Comparison of ENCODE assay signal across 13 cellular contexts in the genomic region with DNA sequence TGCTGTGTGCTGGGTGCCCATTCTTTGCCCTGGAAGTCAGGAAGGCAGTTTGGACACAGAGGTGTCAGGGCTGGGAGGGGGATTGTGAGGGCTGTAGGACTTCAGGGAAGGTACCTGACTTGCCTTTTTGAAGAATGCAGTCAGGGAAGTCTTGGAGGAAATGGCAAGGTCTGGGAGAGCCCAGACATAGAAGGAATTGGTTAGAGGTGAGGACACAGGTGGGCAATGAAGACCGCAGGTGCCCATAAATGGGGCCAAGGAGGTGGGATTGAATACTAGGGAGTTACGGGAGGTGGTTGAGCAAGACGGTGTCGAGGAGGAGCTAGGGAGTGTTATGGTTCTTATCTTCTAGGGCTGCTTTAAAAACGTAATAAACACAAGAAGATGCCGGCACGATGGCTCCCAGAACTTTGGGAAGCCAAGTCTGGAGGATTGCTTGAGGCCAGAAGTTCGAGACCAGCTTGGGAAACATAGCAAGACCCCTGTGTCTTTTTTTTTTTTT. TPM values are rescaled to one million over a fixed set of nuclear protein-coding genes. Genes with fewer than 3 reads are reported as not detected.
DNase-seq lines count a peak whose midpoint lies in the region; ATAC-seq and TF ChIP-seq lines count a peak whose summit lies in the region.
"Had no signal": no experiment of that assay in that cellular context is flagged by ENCODE, and none has a peak within 500 bp of the region (broad histone marks: within the 10 kb centered on the region; RNA-seq: fewer than 3 reads in every experiment).

No MANE protein-coding gene starts in this region.

- no peak overlapping the region for H3K4me3 ChIP-seq in Loucy (ENCODE audit: low read length, poor library complexity, severe bottlenecking)
- no peak overlapping the region for H3K4me3 ChIP-seq in osteoblast (ENCODE audit: insufficient read depth, low read length)
- H3K4me3 ChIP-seq: heart right ventricle had no signal

- H4K20me1 ChIP-seq in Loucy (ENCODE audit: insufficient read depth, low read length, poor library complexity, severe bottlenecking): peaks cover 29% of the 10 kb centered on the region
- peaks cover 26% of the 10 kb centered on the region for H4K20me1 ChIP-seq in osteoblast (ENCODE audit: insufficient read depth, low read length)

- H3K4me1 Mint-ChIP-seq in T-helper 1 cell treated with Interleukin-12 subunit alpha and Interleukin-12 subunit beta and Interleukin-4 antibody, amounts not matched to agents 30 μg/mL and 1 μg/mL, for 36 hours (ENCODE audit: low read depth): peaks cover 45% of the 10 kb centered on the region
- peaks cover 68% of the 10 kb centered on the region for H3K4me1 Mint-ChIP-seq in brain

- TF ChIP-seq CTCF in Loucy (conservative IDR thresholded peaks at IDR 0.05; ENCODE audit: low read length) (no peak), brain (conservative IDR thresholded peaks at IDR 0.05) (no peak), osteoblast (IDR thresholded peaks at IDR 0.05; ENCODE audit: extremely low read depth, low read depth, low read length) (no peak)

- H3K36me3 Mint-ChIP-seq in T-helper 1 cell treated with Interleukin-12 subunit alpha and Interleukin-12 subunit beta and Interleukin-4 antibody, amounts not matched to agents 30 μg/mL and 1 μg/mL, for 36 hours (ENCODE audit: low read depth): peaks cover 4% of the 10 kb centered on the region
- no peaks in the 10 kb centered on the region for H3K36me3 Mint-ChIP-seq in brain

- H3K4me3 Mint-ChIP-seq in T-helper 1 cell treated with Interleukin-12 subunit alpha and Interleukin-12 subunit beta and Interleukin-4 antibody, amounts not matched to agents 30 μg/mL and 1 μg/mL, for 36 hours: peak overlapping the region; percentile 71
- H3K4me3 Mint-ChIP-seq in brain: peak overlapping the region; percentile 71 to 95 (median 93)

- H3K36me3 ChIP-seq in Loucy (ENCODE audit: insufficient read depth, low read length): no peaks in the 10 kb centered on the region
- H3K36me3 ChIP-seq in osteoblast (ENCODE audit: insufficient read depth, low read length): peaks cover 9% of the 10 kb centered on the region

- no peak overlapping the region for H3K27ac ChIP-seq in osteoblast (ENCODE audit: low read depth, low read length)

- H3K9me3 ChIP-seq in Loucy (ENCODE audit: insufficient read depth, low read depth, low read length): no peaks in the 10 kb centered on the region
- H3K9me3 ChIP-seq in osteoblast (ENCODE audit: low read depth, low read length): no peaks in the 10 kb centered on the region
- H3K9me3 ChIP-seq: heart right ventricle had no signal

- H3K79me2 ChIP-seq in Loucy (ENCODE audit: insufficient read depth, low read length) (peaks cover 56% of the 10 kb centered on the region), osteoblast (ENCODE audit: insufficient read depth, low read length) (peaks cover 46% of the 10 kb centered on the region)

- no peaks in the 10 kb centered on the region for H3K9me3 Mint-ChIP-seq in T-helper 1 cell treated with Interleukin-12 subunit alpha and Interleukin-12 subunit beta and Interleukin-4 antibody, amounts not matched to agents 30 μg/mL and 1 μg/mL, for 36 hours
- H3K9me3 Mint-ChIP-seq in brain: no peaks in the 10 kb centered on the region

- H3F3A ChIP-seq in Loucy (ENCODE audit: low read depth): peaks cover 9% of the 10 kb centered on the region; the same call in 1 of the 2 replicates

- DNase-seq in T-helper 1 cell: no peak
- DNase-seq in osteoblast (ENCODE audit: insufficient read length, low spot score, missing footprints): peak; percentile 30
- DNase-seq in NCI-H2029 (lab: John Stamatoyannopoulos, UW): no peak
- DNase-seq: 8988T, heart right ventricle, NCI-H146, NCI-H524, small intestine had no signal

- H3K27me3 ChIP-seq in Loucy (ENCODE audit: insufficient read depth, low read length, poor library complexity, severe bottlenecking) (peaks cover 4% of the 10 kb centered on the region), osteoblast (ENCODE audit: insufficient read depth, low read length) (no peaks in the 10 kb centered on the region)
- H3K27me3 ChIP-seq: heart right ventricle had no signal

- ATAC-seq in HG03108 (IDR thresholded peaks at IDR 0.05; ENCODE audit: unreplicated experiment): no peak
- ATAC-seq in HG02623 (IDR thresholded peaks at IDR 0.05; ENCODE audit: unreplicated experiment): no peak
- ATAC-seq: heart right ventricle had no signal

- no peak overlapping the region for H3K9ac ChIP-seq in Loucy (ENCODE audit: low read depth, low read length, poor library complexity, severe bottlenecking)

- H3K4me1 ChIP-seq in Loucy (ENCODE audit: insufficient read depth, low read length, poor library complexity, severe bottlenecking) (peaks cover 30% of the 10 kb centered on the region), osteoblast (ENCODE audit: insufficient read depth, low read length) (peaks cover 49% of the 10 kb centered on the region)

- H3K9me2 ChIP-seq in Loucy (replicated peaks; ENCODE audit: low read depth, low read length): no peaks in the 10 kb centered on the region

- H2AFZ ChIP-seq in Loucy (ENCODE audit: low read length) (no peak overlapping the region), osteoblast (ENCODE audit: low read length) (no peak overlapping the region)

- H3K27ac Mint-ChIP-seq in T-helper 1 cell treated with Interleukin-12 subunit alpha and Interleukin-12 subunit beta and Interleukin-4 antibody, amounts not matched to agents 30 μg/mL and 1 μg/mL, for 36 hours: peak overlapping the region; percentile 77
- H3K27ac Mint-ChIP-seq in brain: peak overlapping the region in 4 of 5 experiments; percentile 11 to 91 (median 61)

- no peaks in the 10 kb centered on the region for H3K27me3 Mint-ChIP-seq in T-helper 1 cell treated with Interleukin-12 subunit alpha and Interleukin-12 subunit beta and Interleukin-4 antibody, amounts not matched to agents 30 μg/mL and 1 μg/mL, for 36 hours (ENCODE audit: low read depth)
- H3K27me3 Mint-ChIP-seq in brain: peaks cover 10% of the 10 kb centered on the region

- H3K4me2 ChIP-seq in Loucy (ENCODE audit: low read depth, low read length, poor library complexity, severe bottlenecking) (peak overlapping the region; percentile 89), osteoblast (ENCODE audit: insufficient read depth, low read length) (no peak overlapping the region)

RNA-seq across cellular contexts. Expression of gene DDA1, which starts 1.4 kb away (rescaled TPM):
- 61.4 TPM for polyA plus RNA-seq in brain (ENCODE audit: insufficient read depth, low read depth, low replicate concordance)
- total RNA-seq in osteoblast: 8.5 and 11.6 TPM in 2 replicates

RNA-seq across cellular contexts. Expression of gene MRPL34, which starts 2.3 kb away (rescaled TPM):
- 125 TPM for polyA plus RNA-seq in brain (ENCODE audit: insufficient read depth, low read depth, low replicate concordance)
- total RNA-seq in osteoblast: 21.8 and 40.5 TPM in 2 replicates

RNA-seq across cellular contexts. Expression of gene ABHD8, which starts 4.7 kb away (rescaled TPM):
- 45.7 TPM for polyA plus RNA-seq in brain (ENCODE audit: insufficient read depth, low read depth, low replicate concordance)
- total RNA-seq in osteoblast: 12.7 and 14.8 TPM in 2 replicates

RNA-seq across cellular contexts. Expression of gene ANKLE1, which starts 26.2 kb away (rescaled TPM):
- polyA plus RNA-seq in brain (ENCODE audit: insufficient read depth, low read depth, low replicate concordance): 0.42 TPM
- not detected in 2 replicates for total RNA-seq in osteoblast

RNA-seq across cellular contexts. Expression of gene ANO8, which starts 26.7 kb away (rescaled TPM):
- polyA plus RNA-seq in brain (ENCODE audit: insufficient read depth, low read depth, low replicate concordance): 14.9 TPM
- total RNA-seq in osteoblast: 5.1 and 7.4 TPM in 2 replicates
